ENCODE assay signal across 9 cellular contexts in genomic region chr15:52252781-52253180, GRCh38. TPM values are rescaled to one million over a fixed set of nuclear protein-coding genes. Genes with fewer than 3 reads are reported as not detected.
DNase-seq lines count a peak whose midpoint lies in the region; ATAC-seq and TF ChIP-seq lines count a peak whose summit lies in the region.
"Had no signal": no experiment of that assay in that cellular context is flagged by ENCODE, and none has a peak within 500 bp of the region (broad histone marks: within the 10 kb centered on the region; RNA-seq: fewer than 3 reads in every experiment).

No MANE protein-coding gene starts in this region.

- H3K9me3 ChIP-seq in esophagus squamous epithelium, result no peaks in the 10 kb centered on the region
- H3K9me3 ChIP-seq in skeletal muscle satellite cell (replicated peaks; ENCODE audit: low read length), result no peaks in the 10 kb centered on the region
- H3K9me3 ChIP-seq in SJCRH30 (replicated peaks), result no peaks in the 10 kb centered on the region

- TF ChIP-seq POLR2A in esophagus squamous epithelium (IDR thresholded peaks at IDR 0.05), result no peak

- 8 to 31% methylated on average over 4 of the region's 4 CpGs for WGBS in esophagus squamous epithelium, 2 donors

- H3K36me3 ChIP-seq in esophagus squamous epithelium (peaks cover 0 to 49% (median 0%) of the 10 kb centered on the region in 3 donors), skeletal muscle satellite cell (ENCODE audit: insufficient read depth, low read length) (no peaks in the 10 kb centered on the region), SJCRH30 (no peaks in the 10 kb centered on the region)

- TF ChIP-seq CTCF in RWPE1 (conservative IDR thresholded peaks at IDR 0.05; ENCODE audit: low read depth), result no peak
- no peak for TF ChIP-seq CTCF in esophagus squamous epithelium (IDR thresholded peaks at IDR 0.05)

- ATAC-seq in HG02884 (IDR thresholded peaks at IDR 0.05; ENCODE audit: unreplicated experiment) (no peak), HG03039 (IDR thresholded peaks at IDR 0.05; ENCODE audit: unreplicated experiment) (no peak)

- POLR2A ChIA-PET in RWPE1 (lab: Yijun Ruan, JAX; ENCODE audit: low non-redundant PET), result no interaction called here

- peak overlapping the region; percentile 58 for H3K4me2 ChIP-seq in skeletal muscle satellite cell (ENCODE audit: low read length)

- DNase-seq in GM04503 (ENCODE audit: low read depth) (peak; percentile 89), RWPE1 (ENCODE audit: low spot score) (peak; percentile 91), esophagus squamous epithelium (lab: John Stamatoyannopoulos, UW) (no peak), SJCRH30 (no peak), NCI-H1694 (lab: John Stamatoyannopoulos, UW) (no peak)
- DNase-seq: stimulated activated CD4-positive, alpha-beta T cell treated with anti-CD3 and anti-CD28 coated beads, Interleukin-15, amount 100 ng/mL, for 24 hours had no signal

- H3K9ac ChIP-seq in skeletal muscle satellite cell (ENCODE audit: low read depth, low read length), result no peak overlapping the region

- H3K27me3 ChIP-seq in esophagus squamous epithelium (no peaks in the 10 kb centered on the region), skeletal muscle satellite cell (ENCODE audit: control insufficient read depth, insufficient read depth, low read length) (peaks cover 3% of the 10 kb centered on the region), SJCRH30 (no peaks in the 10 kb centered on the region)

- intact Hi-C loops in esophagus squamous epithelium (cut with DNase I), result no loop called here

- peaks cover 5 to 28% (median 18%) of the 10 kb centered on the region in 3 donors for H3K4me1 ChIP-seq in esophagus squamous epithelium
- peaks cover 55% of the 10 kb centered on the region for H3K4me1 ChIP-seq in skeletal muscle satellite cell (ENCODE audit: control insufficient read depth, insufficient read depth, low read length)
- H3K4me1 ChIP-seq in SJCRH30, result peaks cover 14% of the 10 kb centered on the region

- H3K27ac ChIP-seq in RWPE1, result peak overlapping the region; percentile 76
- peak overlapping the region; percentile 50 to 79 (median 54) for H3K27ac ChIP-seq in esophagus squamous epithelium
- H3K27ac ChIP-seq in SJCRH30, result no peak overlapping the region

- CTCF ChIA-PET in RWPE1 (lab: Yijun Ruan, JAX), result interaction anchor here (0.7 kb wide), 1 partner anchor 45 kb away, joined by 6 read pairs; no protein-coding TSS in a partner anchor

- no peak overlapping the region for H3K4me3 ChIP-seq in esophagus squamous epithelium
- no peak overlapping the region for H3K4me3 ChIP-seq in skeletal muscle satellite cell (ENCODE audit: low read length)
- no peak overlapping the region for H3K4me3 ChIP-seq in SJCRH30

RNA-seq across cellular contexts. Expression of gene MYO5C, which starts 42.8 kb away (rescaled TPM):
- total RNA-seq in esophagus squamous epithelium, result 10 to 100 TPM; 17.8 to 25.5 (median 23.6) TPM
- under 0.01 and 1.3 TPM in 2 replicates for total RNA-seq in skeletal muscle satellite cell (2012; rRNA removed)
- total RNA-seq in SJCRH30 (2014; rRNA removed; shearing (Covaris generic)), result 2.9 and 3.5 TPM in 2 replicates

Comparison
In these comparisons a context has a peak if more than half of its experiments do, and no peak if none do; other contexts are left out.
1. DNase-seq: peak in GM04503 (single experiment) and RWPE1 (single experiment); none in esophagus squamous epithelium (single experiment), SJCRH30 (0 of 2) and NCI-H1694 (single experiment).